In genomic region chr2:4219121-4219520, GRCh38 we compare ENCODE assay signal across 19 cellular contexts.
DNase-seq lines count a peak whose midpoint lies in the region; ATAC-seq lines count a peak whose summit lies in the region.
"Had no signal": no experiment of that assay in that cellular context is flagged by ENCODE, and none has a peak within 500 bp of the region (broad histone marks: within the 10 kb centered on the region; RNA-seq: fewer than 3 reads in every experiment).

No MANE protein-coding gene starts in this region.

- DNase-seq in NCI-H1092 treated with DMSO at 0.1 percent for 48 hours (lab: John Stamatoyannopoulos, UW) (peak; percentile 56), NCI-H146 treated with DMSO at 0.1 percent for 48 hours (lab: John Stamatoyannopoulos, UW; ENCODE audit: unreplicated experiment) (peak; percentile 35), NCI-H748 treated with DMSO at 0.1 percent for 48 hours (lab: John Stamatoyannopoulos, UW) (peak; percentile 9), retina (peak; percentile 25), sciatic nerve (ENCODE audit: low spot score) (no peak)
- DNase-seq: ACHN; CD4-positive, alpha-beta T cell; H7; HFFc6; KBM-7; MM.1S; NCI-H1048; NCI-H187 treated with DMSO at 0.1 percent for 48 hours; NCI-H2171 treated with DMSO at 0.1 percent for 48 hours; NCI-H82; OCI-M1 had no signal

- no peak for ATAC-seq in HG02885 (IDR thresholded peaks at IDR 0.05; ENCODE audit: poor library complexity, unreplicated experiment)
- no peak for ATAC-seq in sciatic nerve
- no peak for ATAC-seq in HG03432 (IDR thresholded peaks at IDR 0.05; ENCODE audit: unreplicated experiment)
- ATAC-seq: Right ventricle myocardium inferior had no signal

- intact Hi-C loops in sciatic nerve (cut with DNase I), result no loop called here
